Comparison of ENCODE assay signal across 28 cellular contexts in genomic region chr5:132182366-132183040, GRCh38. TPM values are rescaled to one million over a fixed set of nuclear protein-coding genes. Genes with fewer than 3 reads are reported as not detected.
DNase-seq lines count a peak whose midpoint lies in the region; ATAC-seq, FAIRE-seq and TF ChIP-seq lines count a peak whose summit lies in the region.
"Had no signal": no experiment of that assay in that cellular context is flagged by ENCODE, and none has a peak within 500 bp of the region (broad histone marks: within the 10 kb centered on the region; RNA-seq: fewer than 3 reads in every experiment).

No MANE protein-coding gene starts in this region.

- no peaks in the 10 kb centered on the region for H3K79me1 ChIP-seq in H9 (ENCODE audit: insufficient read depth, low read depth, low read length, poor library complexity, severe bottlenecking)

- no peak overlapping the region for H2BK15ac ChIP-seq in H9 (ENCODE audit: low read depth, low read length)

- no peak overlapping the region for H3K4me2 ChIP-seq in H9 (ENCODE audit: insufficient read depth, insufficient read length, low read length)
- H3K4me2 ChIP-seq: BLaER1 treated with 17β-estradiol and CSF1 and Interleukin-3, amounts not matched to agents 10 nM and 100 nM had no signal

- no peak overlapping the region for H3K23ac ChIP-seq in H9 (ENCODE audit: insufficient read length, low read depth, low read length)

- H3K36me3 Mint-ChIP-seq in H9 (ENCODE audit: insufficient read depth in 1 of 3, low read depth in 3 of 3) (no peaks in the 10 kb centered on the region; a peak in 1 of 7 replicates), endodermal cell (ENCODE audit: low read depth) (no peaks in the 10 kb centered on the region)

- TF ChIP-seq POLR2A in gastroesophageal sphincter (IDR thresholded peaks at IDR 0.05) (no peak), thyroid gland (IDR thresholded peaks at IDR 0.05) (no peak)

- ATAC-seq in gastroesophageal sphincter = peak; percentile 34
- ATAC-seq: left lung, PC-3 had no signal

- H3K4ac ChIP-seq in H9 (ENCODE audit: low read depth, low read length) = no peak overlapping the region

- TF ChIP-seq CTCF in H9 (conservative IDR thresholded peaks at IDR 0.05) = no peak
- no peak for TF ChIP-seq CTCF in endodermal cell (conservative IDR thresholded peaks at IDR 0.05)
- no peak for TF ChIP-seq CTCF in gastroesophageal sphincter (IDR thresholded peaks at IDR 0.05)
- no peak for TF ChIP-seq CTCF in thyroid gland (IDR thresholded peaks at IDR 0.05)
- TF ChIP-seq CTCF in D721Med (IDR thresholded peaks at IDR 0.05; ENCODE audit: insufficient read depth, missing control alignments) = no peak

- H3K23me2 ChIP-seq in H9 (ENCODE audit: insufficient read length, low read depth, low read length, poor library complexity, severe bottlenecking) = no peaks in the 10 kb centered on the region

- H3K14ac ChIP-seq in H9 (ENCODE audit: insufficient read depth, low read length) = no peak overlapping the region

- no peak overlapping the region for H4K91ac ChIP-seq in H9 (ENCODE audit: insufficient read length, low read depth, low read length)

- H3K79me2 ChIP-seq in H9 (ENCODE audit: insufficient read depth, low read length) = no peaks in the 10 kb centered on the region

- no peak overlapping the region for H3T11ph ChIP-seq in H9 (ENCODE audit: low read length)

- no peak overlapping the region for H2BK120ac ChIP-seq in H9 (ENCODE audit: low read depth, low read length, poor library complexity, severe bottlenecking)

- H3K36me3 ChIP-seq in endodermal cell (ENCODE audit: control insufficient read depth, insufficient read depth, low read length) (no peaks in the 10 kb centered on the region), gastroesophageal sphincter (no peaks in the 10 kb centered on the region), thyroid gland (no peaks in the 10 kb centered on the region)
- H3K36me3 ChIP-seq: adrenal gland, brain microvascular endothelial cell, left lung, sigmoid colon, SJCRH30 had no signal

- no peak overlapping the region for H2BK5ac ChIP-seq in H9 (ENCODE audit: insufficient read length, low read length)

- no peak overlapping the region for H2BK20ac ChIP-seq in H9 (ENCODE audit: low read depth, low read length, poor library complexity, severe bottlenecking)

- H2AK5ac ChIP-seq in H9 (ENCODE audit: insufficient read length, low read length) = no peak overlapping the region

- H3K9me3 Mint-ChIP-seq in H9 = no peaks in the 10 kb centered on the region
- no peaks in the 10 kb centered on the region for H3K9me3 Mint-ChIP-seq in endodermal cell

- DNase-seq in AG20443 (ENCODE audit: low spot score) = peak; percentile 32
- no peak for DNase-seq in H9
- peak; percentile 40 for DNase-seq in endodermal cell
- no peak for DNase-seq in EL
- DNase-seq in thyroid gland = no peak
- no peak for DNase-seq in D721Med (ENCODE audit: insufficient read length, low spot score)
- no peak for DNase-seq in LoVo (ENCODE audit: low spot score)
- DNase-seq: activated CD4-positive, CD25-positive, alpha-beta regulatory T cell treated with anti-CD3 and anti-CD28 coated beads, Interleukin-2, amount 50 U/mL, for 72 hours; activated naive CD4-positive, alpha-beta T cell; activated T-cell treated with anti-CD3 and anti-CD28 coated beads, Interleukin-2, amount 50 U/mL, for 24 hours; brain microvascular endothelial cell; Calu3; effector memory CD4-positive, alpha-beta T cell; Karpas-422; left lung; NCI-H1694; NCI-H2171; NCI-H524; PC-3; posterior cingulate gyrus; sigmoid colon; SJCRH30 had no signal

- no peak overlapping the region for H4K5ac ChIP-seq in H9 (ENCODE audit: insufficient read length, low read depth, low read length)

- no peak overlapping the region for H4K8ac ChIP-seq in H9 (replicated peaks; ENCODE audit: insufficient read length, low read depth, low read length)

- H3K4me3 Mint-ChIP-seq in H9 (no peak overlapping the region), endodermal cell (no peak overlapping the region)
- H3K4me3 Mint-ChIP-seq: activated T-cell treated with anti-CD3 and anti-CD28 coated beads, Interleukin-2, amount 50 U/mL, for 24 hours; nephron; stimulated activated naive CD8-positive, alpha-beta T cell treated with anti-CD3 and anti-CD28 coated beads, Interleukin-15, Interleukin-2, amounts not matched to agents 100 ng/mL and 50 ng/mL, for 24 hours had no signal

- no peak for TF ChIP-seq EP300 in gastroesophageal sphincter (IDR thresholded peaks at IDR 0.05)

- H3K4me1 ChIP-seq in H9 (ENCODE audit: insufficient read depth, low read length) = no peaks in the 10 kb centered on the region
- H3K4me1 ChIP-seq in endodermal cell (ENCODE audit: control insufficient read depth, insufficient read depth, low read length) = no peaks in the 10 kb centered on the region
- H3K4me1 ChIP-seq in gastroesophageal sphincter = peaks cover 0 to 20% (median 0%) of the 10 kb centered on the region in 3 donors
- no peaks in the 10 kb centered on the region for H3K4me1 ChIP-seq in thyroid gland
- H3K4me1 ChIP-seq: adrenal gland had no signal

- H3K18ac ChIP-seq in H9 (ENCODE audit: insufficient read length, low read depth, low read length) = no peak overlapping the region

- H3K27ac ChIP-seq in H9 (ENCODE audit: insufficient read length, low read depth, low read length) = no peak overlapping the region
- no peak overlapping the region for H3K27ac ChIP-seq in endodermal cell (ENCODE audit: low read depth, low read length)
- H3K27ac ChIP-seq in gastroesophageal sphincter = no peak overlapping the region
- H3K27ac ChIP-seq in thyroid gland = no peak overlapping the region
- H3K27ac ChIP-seq: adrenal gland; BLaER1 treated with 17β-estradiol and CSF1 and Interleukin-3, amounts not matched to agents 10 nM and 100 nM; brain microvascular endothelial cell; left lung; sigmoid colon; SJCRH30 had no signal

- no peak overlapping the region for H3K56ac ChIP-seq in H9 (ENCODE audit: insufficient read length, low read depth, low read length)

- H3K27me3 Mint-ChIP-seq in H9 (ENCODE audit: low read depth) (peaks cover 4% of the 10 kb centered on the region; the same call in 1 of the 2 replicates), endodermal cell (ENCODE audit: insufficient read depth) (peaks cover 1% of the 10 kb centered on the region)

- H2AFZ ChIP-seq in H9 (ENCODE audit: low read length) = peak overlapping the region; percentile 6

- H3K27ac Mint-ChIP-seq in H9 (no peak overlapping the region), endodermal cell (no peak overlapping the region)
- H3K27ac Mint-ChIP-seq: activated T-cell treated with anti-CD3 and anti-CD28 coated beads, Interleukin-2, amount 50 U/mL, for 24 hours; nephron; stimulated activated naive CD8-positive, alpha-beta T cell treated with anti-CD3 and anti-CD28 coated beads, Interleukin-15, Interleukin-2, amounts not matched to agents 100 ng/mL and 50 ng/mL, for 24 hours had no signal

- intact Hi-C loops in thyroid gland (cut with DNase I) = no loop called here

- no peak overlapping the region for H3K4me3 ChIP-seq in endodermal cell (ENCODE audit: low read length)
- H3K4me3 ChIP-seq in gastroesophageal sphincter = no peak overlapping the region
- H3K4me3 ChIP-seq in thyroid gland (replicated peaks in 1 of 3) = no peak overlapping the region
- H3K4me3 ChIP-seq: adrenal gland; BLaER1 treated with 17β-estradiol and CSF1 and Interleukin-3, amounts not matched to agents 10 nM and 100 nM; left lung; sigmoid colon; SJCRH30 had no signal

- no CpG with 5 or more reads among the region's 12 CpGs for WGBS in H9 (ENCODE audit: extremely low coverage, insufficient read length, low lambda C conversion rate)
- WGBS in endodermal cell (ENCODE audit: insufficient coverage in 1 of 2, insufficient read length in 1 of 2), 2 experiments = 88 to 89% methylated on average over 11 to 12 of the region's 12 CpGs
- WGBS in gastroesophageal sphincter (ENCODE audit: low coverage in 1 of 2), 2 donors = 60 to 70% methylated on average over 6 to 12 of the region's 12 CpGs
- WGBS in thyroid gland, 2 donors = 70 to 72% methylated on average over 12 of the region's 12 CpGs

- H3K27me3 ChIP-seq in H9 (ENCODE audit: insufficient read depth, low read length) (no peaks in the 10 kb centered on the region), endodermal cell (ENCODE audit: control insufficient read depth, insufficient read depth, low read length, poor library complexity, severe bottlenecking) (no peaks in the 10 kb centered on the region), gastroesophageal sphincter (no peaks in the 10 kb centered on the region), thyroid gland (no peaks in the 10 kb centered on the region)
- H3K27me3 ChIP-seq: adrenal gland; BLaER1 treated with 17β-estradiol and CSF1 and Interleukin-3, amounts not matched to agents 10 nM and 100 nM; brain microvascular endothelial cell; left lung; sigmoid colon; SJCRH30 had no signal

- no peaks in the 10 kb centered on the region for H4K20me1 ChIP-seq in H9 (ENCODE audit: control insufficient read depth, insufficient read depth, insufficient read length)
- H4K20me1 ChIP-seq: BLaER1 treated with 17β-estradiol and CSF1 and Interleukin-3, amounts not matched to agents 10 nM and 100 nM had no signal

- H3K9me3 ChIP-seq in H9 (ENCODE audit: control insufficient read depth, low read depth, low read length) (no peaks in the 10 kb centered on the region), endodermal cell (ENCODE audit: control insufficient read depth, low read length) (no peaks in the 10 kb centered on the region), gastroesophageal sphincter (no peaks in the 10 kb centered on the region), thyroid gland (no peaks in the 10 kb centered on the region)
- H3K9me3 ChIP-seq: left lung, sigmoid colon, SJCRH30 had no signal

- H2BK12ac ChIP-seq in H9 (ENCODE audit: insufficient read length, low read depth, low read length) = no peak overlapping the region

- no peak overlapping the region for H3K9ac ChIP-seq in H9 (ENCODE audit: extremely low read depth, insufficient read length, low read length)
- H3K9ac ChIP-seq in endodermal cell (ENCODE audit: extremely low read depth, low read length, poor library complexity, severe bottlenecking) = no peak overlapping the region
- H3K9ac ChIP-seq: BLaER1 treated with 17β-estradiol and CSF1 and Interleukin-3, amounts not matched to agents 10 nM and 100 nM had no signal

- no peak for FAIRE-seq in D721Med (lab: Jason Lieb, UNC)
- FAIRE-seq: colon had no signal

- H3K4me1 Mint-ChIP-seq in H9 = peaks cover 9 to 17% of the 10 kb centered on the region in 2 experiments
- peaks cover 1% of the 10 kb centered on the region for H3K4me1 Mint-ChIP-seq in endodermal cell

RNA-seq across cellular contexts. Expression of gene P4HA2, which starts 45.1 kb away (rescaled TPM):
- total RNA-seq in H9 (2021) (15.1 and 15.3 TPM in 2 replicates), endodermal cell (10 to 100 TPM; 15.1 to 19.6 TPM), gastroesophageal sphincter (10 to 100 TPM; 32.8 to 48.7 (median 37.6) TPM), thyroid gland (10 to 100 TPM; 21.3 to 32.0 (median 29.6) TPM)
- 16.6 TPM for polyA plus RNA-seq in endodermal cell (2013, experiment 1 of 2)
- 14.6 TPM for polyA plus RNA-seq in endodermal cell (2013, experiment 2 of 2)

Comparison
In these comparisons a context has a peak if more than half of its experiments do, and no peak if none do; other contexts are left out.
1. DNase-seq: peak in AG20443 (single experiment) and endodermal cell (single experiment); none in H9 (single experiment), EL (single experiment), thyroid gland (0 of 2), D721Med (single experiment) and LoVo (single experiment).